21 cellular contexts compared by ENCODE assay signal in the genomic region with DNA sequence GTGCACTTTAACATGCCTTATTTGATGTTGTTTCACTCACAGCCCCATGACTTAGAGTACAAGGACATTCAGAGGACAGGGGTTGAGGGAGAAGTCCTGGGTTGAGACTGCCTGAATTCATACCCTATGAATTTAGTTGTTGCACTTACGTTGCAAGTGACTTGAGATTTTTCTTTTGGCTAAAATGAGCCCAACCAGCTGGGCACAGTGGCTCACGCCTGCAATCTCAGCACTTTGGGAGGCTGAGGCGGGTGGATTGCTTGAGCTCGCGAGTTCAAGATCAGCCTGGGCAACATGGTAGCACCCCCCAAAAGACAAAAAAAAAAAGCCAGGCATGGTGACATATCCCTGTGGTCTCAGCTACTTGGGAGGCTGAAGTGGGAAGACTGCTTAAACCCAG. TPM values are rescaled to one million over a fixed set of nuclear protein-coding genes. Genes with fewer than 3 reads are reported as not detected.
A peak's percentile ranks its signal among the peaks of the same experiment; 100 is the strongest.
DNase-seq lines count a peak whose midpoint lies in the region; FAIRE-seq and TF ChIP-seq lines count a peak whose summit lies in the region.
"Had no signal": no experiment of that assay in that cellular context is flagged by ENCODE, and none has a peak within 500 bp of the region (broad histone marks: within the 10 kb centered on the region; RNA-seq: fewer than 3 reads in every experiment).

No MANE protein-coding gene starts in this region.

- H3K4me3 Mint-ChIP-seq in neural crest cell: no peak overlapping the region
- no peak overlapping the region for H3K4me3 Mint-ChIP-seq in activated CD4-positive, alpha-beta memory T cell treated with anti-CD3 and anti-CD28 coated beads for 36 hours
- H3K4me3 Mint-ChIP-seq: B cell; CD4-positive, alpha-beta T cell; CD8-positive, alpha-beta T cell had no signal

- peaks cover 29% of the 10 kb centered on the region for H3K4me1 Mint-ChIP-seq in neural crest cell
- H3K4me1 Mint-ChIP-seq in activated CD4-positive, alpha-beta memory T cell treated with anti-CD3 and anti-CD28 coated beads for 36 hours (ENCODE audit: low read depth): peaks cover 6% of the 10 kb centered on the region

- no peaks in the 10 kb centered on the region for H4K20me1 ChIP-seq in MM.1S (ENCODE audit: insufficient read depth, low read length)
- H4K20me1 ChIP-seq: BLaER1 treated with 17β-estradiol and CSF1 and Interleukin-3, amounts not matched to agents 10 nM and 100 nM had no signal

- H3K9ac ChIP-seq in MM.1S (ENCODE audit: low read length): no peak overlapping the region
- H3K9ac ChIP-seq: BLaER1 treated with 17β-estradiol and CSF1 and Interleukin-3, amounts not matched to agents 10 nM and 100 nM had no signal

- H3K4me3 ChIP-seq in cardiac muscle cell: no peak overlapping the region
- H3K4me3 ChIP-seq in MM.1S (ENCODE audit: low read length): no peak overlapping the region
- H3K4me3 ChIP-seq: A549; BLaER1 treated with 17β-estradiol and CSF1 and Interleukin-3, amounts not matched to agents 10 nM and 100 nM had no signal

- H3K36me3 ChIP-seq in cardiac muscle cell: no peaks in the 10 kb centered on the region
- no peaks in the 10 kb centered on the region for H3K36me3 ChIP-seq in MM.1S (replicated peaks; ENCODE audit: insufficient read depth, low read length)
- H3K36me3 ChIP-seq: BLaER1 treated with 17β-estradiol and CSF1 and Interleukin-3, amounts not matched to agents 10 nM and 100 nM had no signal

- FAIRE-seq in urothelium cell line (lab: Jason Lieb, UNC): peak; percentile 74
- FAIRE-seq: A549, D721Med, G401.6, GM12891, GM19239 had no signal

- peak overlapping the region; percentile 1 for H3K27ac Mint-ChIP-seq in neural crest cell (ENCODE audit: unreplicated experiment)
- no peak overlapping the region for H3K27ac Mint-ChIP-seq in activated CD4-positive, alpha-beta memory T cell treated with anti-CD3 and anti-CD28 coated beads for 36 hours
- H3K27ac Mint-ChIP-seq: CD4-positive, alpha-beta T cell; CD8-positive, alpha-beta T cell had no signal

- H3K4me2 ChIP-seq in MM.1S (ENCODE audit: low read depth, low read length): no peak overlapping the region
- H3K4me2 ChIP-seq: A549; BLaER1 treated with 17β-estradiol and CSF1 and Interleukin-3, amounts not matched to agents 10 nM and 100 nM had no signal

- DNase-seq in cardiac muscle cell (ENCODE audit: low read depth in 1 of 2, low spot score in 1 of 2): no peak
- no peak for DNase-seq in cardiac septum (ENCODE audit: low spot score)
- DNase-seq in neural crest cell (ENCODE audit: low read depth, low spot score): no peak
- no peak for DNase-seq in urothelium cell line (ENCODE audit: low spot score)
- no peak for DNase-seq in activated CD4-positive, alpha-beta memory T cell treated with anti-CD3 and anti-CD28 coated beads for 36 hours
- no peak for DNase-seq in MM.1S
- DNase-seq: AML-193; Caco-2; Calu3; CD4-positive, alpha-beta T cell; CD8-positive, alpha-beta T cell; GF-D8 had no signal

- intact Hi-C loops in cardiac septum (cut with DNase I): no loop called here
- intact Hi-C loops in activated CD4-positive, alpha-beta memory T cell treated with anti-CD3 and anti-CD28 coated beads for 36 hours (cut with micrococcal nuclease): no loop called here

- H3K27me3 Mint-ChIP-seq in neural crest cell (ENCODE audit: low read depth): peaks cover 2% of the 10 kb centered on the region
- peaks cover 1% of the 10 kb centered on the region for H3K27me3 Mint-ChIP-seq in activated CD4-positive, alpha-beta memory T cell treated with anti-CD3 and anti-CD28 coated beads for 36 hours
- H3K27me3 Mint-ChIP-seq: B cell; CD4-positive, alpha-beta T cell had no signal

- H3K36me3 Mint-ChIP-seq in neural crest cell (ENCODE audit: low read depth): no peaks in the 10 kb centered on the region
- H3K36me3 Mint-ChIP-seq in activated CD4-positive, alpha-beta memory T cell treated with anti-CD3 and anti-CD28 coated beads for 36 hours: no peaks in the 10 kb centered on the region
- H3K36me3 Mint-ChIP-seq: CD8-positive, alpha-beta T cell had no signal

- H3K27ac ChIP-seq in cardiac muscle cell (peak overlapping the region; percentile 23), MM.1S (ENCODE audit: low read length) (no peak overlapping the region)
- H3K27ac ChIP-seq: 22Rv1; A549; BLaER1 treated with 17β-estradiol and CSF1 and Interleukin-3, amounts not matched to agents 10 nM and 100 nM; C4-2B had no signal

- H3K9me3 Mint-ChIP-seq in neural crest cell: no peaks in the 10 kb centered on the region
- H3K9me3 Mint-ChIP-seq in activated CD4-positive, alpha-beta memory T cell treated with anti-CD3 and anti-CD28 coated beads for 36 hours: no peaks in the 10 kb centered on the region
- H3K9me3 Mint-ChIP-seq: CD4-positive, alpha-beta T cell; CD8-positive, alpha-beta T cell had no signal

- CTCF ChIA-PET in activated CD4-positive, alpha-beta memory T cell treated with anti-CD3 and anti-CD28 coated beads for 36 hours (lab: Charles Lee): interaction anchor here (0.6 kb wide), 1 partner anchor 67 kb away, joined by 3 read pairs; no protein-coding TSS in a partner anchor

- TF ChIP-seq CTCF in cardiac muscle cell (IDR thresholded peaks at IDR 0.05; ENCODE audit: low read depth, low read length) (no peak), neural crest cell (conservative IDR thresholded peaks at IDR 0.05) (no peak), MM.1S (IDR thresholded peaks at IDR 0.05; ENCODE audit: low read length) (no peak)

- peaks cover 7% of the 10 kb centered on the region for H3K4me1 ChIP-seq in cardiac muscle cell (ENCODE audit: low read depth)
- no peaks in the 10 kb centered on the region for H3K4me1 ChIP-seq in MM.1S (ENCODE audit: low read length)
- H3K4me1 ChIP-seq: A549, Caco-2 had no signal

- POLR2A ChIA-PET in activated CD4-positive, alpha-beta memory T cell treated with anti-CD3 and anti-CD28 coated beads for 36 hours (lab: Charles Lee): no interaction called here

- no peaks in the 10 kb centered on the region for H3K79me2 ChIP-seq in MM.1S (ENCODE audit: low read length)

- H2AFZ ChIP-seq in MM.1S (ENCODE audit: low read length): no peak overlapping the region

- H3K9me3 ChIP-seq in cardiac muscle cell (ENCODE audit: low read depth) (no peaks in the 10 kb centered on the region), MM.1S (replicated peaks; ENCODE audit: insufficient read depth, low read length) (no peaks in the 10 kb centered on the region)
- H3K9me3 ChIP-seq: A549; BLaER1 treated with 17β-estradiol and CSF1 and Interleukin-3, amounts not matched to agents 10 nM and 100 nM; Caco-2 had no signal

- H3K9me2 ChIP-seq in MM.1S (replicated peaks; ENCODE audit: insufficient read depth, low read length): no peaks in the 10 kb centered on the region

- H3K27me3 ChIP-seq in cardiac muscle cell: no peaks in the 10 kb centered on the region
- no peaks in the 10 kb centered on the region for H3K27me3 ChIP-seq in MM.1S (replicated peaks; ENCODE audit: insufficient read depth, low read length)
- H3K27me3 ChIP-seq: BLaER1 treated with 17β-estradiol and CSF1 and Interleukin-3, amounts not matched to agents 10 nM and 100 nM had no signal

- H3F3A ChIP-seq in MM.1S (ENCODE audit: insufficient read depth, low read length): no peaks in the 10 kb centered on the region

RNA-seq across cellular contexts. Expression of a gene that starts 7.3 kb away (rescaled TPM):
- total RNA-seq in cardiac muscle cell: 7.0 and 10.5 TPM in 2 replicates
- polyA plus RNA-seq in cardiac muscle cell: 5.7 and 7.3 TPM in 2 replicates
- 4.8 TPM for total RNA-seq in cardiac septum
- 19.3 and 19.4 TPM in 2 replicates for total RNA-seq in neural crest cell
- 1 to 10 TPM; 7.5 to 8.6 TPM for total RNA-seq in activated CD4-positive, alpha-beta memory T cell treated with anti-CD3 and anti-CD28 coated beads for 36 hours
